ENCODE assay signal across 1 cellular context in the genomic region with DNA sequence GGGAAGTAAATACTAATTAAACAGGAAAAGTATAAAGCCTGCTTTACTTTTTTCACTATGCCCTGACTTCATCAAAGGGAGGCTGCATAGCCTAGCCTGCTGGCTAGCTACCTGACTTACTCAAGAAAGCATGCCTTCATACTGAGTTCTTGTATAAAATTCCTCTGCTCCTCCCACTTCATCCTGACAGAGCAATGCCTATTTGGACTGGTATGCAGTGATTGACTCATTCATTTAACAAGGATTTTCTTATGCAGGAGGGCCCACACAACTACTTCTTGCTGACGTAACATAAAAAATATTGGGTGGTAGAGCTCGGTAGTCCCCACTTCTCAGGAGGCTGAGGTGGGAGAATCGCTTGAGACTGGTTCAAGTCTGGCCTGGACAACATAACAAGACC.
TF ChIP-seq lines count a peak whose summit lies in the region.

No MANE protein-coding gene starts in this region.

TF ChIP-seq in GM23338, 12 proteins besides CTCF, POLR2A, EP300 and RAD21 (continued from another document):
- TF ChIP-seq, protein P1, sequence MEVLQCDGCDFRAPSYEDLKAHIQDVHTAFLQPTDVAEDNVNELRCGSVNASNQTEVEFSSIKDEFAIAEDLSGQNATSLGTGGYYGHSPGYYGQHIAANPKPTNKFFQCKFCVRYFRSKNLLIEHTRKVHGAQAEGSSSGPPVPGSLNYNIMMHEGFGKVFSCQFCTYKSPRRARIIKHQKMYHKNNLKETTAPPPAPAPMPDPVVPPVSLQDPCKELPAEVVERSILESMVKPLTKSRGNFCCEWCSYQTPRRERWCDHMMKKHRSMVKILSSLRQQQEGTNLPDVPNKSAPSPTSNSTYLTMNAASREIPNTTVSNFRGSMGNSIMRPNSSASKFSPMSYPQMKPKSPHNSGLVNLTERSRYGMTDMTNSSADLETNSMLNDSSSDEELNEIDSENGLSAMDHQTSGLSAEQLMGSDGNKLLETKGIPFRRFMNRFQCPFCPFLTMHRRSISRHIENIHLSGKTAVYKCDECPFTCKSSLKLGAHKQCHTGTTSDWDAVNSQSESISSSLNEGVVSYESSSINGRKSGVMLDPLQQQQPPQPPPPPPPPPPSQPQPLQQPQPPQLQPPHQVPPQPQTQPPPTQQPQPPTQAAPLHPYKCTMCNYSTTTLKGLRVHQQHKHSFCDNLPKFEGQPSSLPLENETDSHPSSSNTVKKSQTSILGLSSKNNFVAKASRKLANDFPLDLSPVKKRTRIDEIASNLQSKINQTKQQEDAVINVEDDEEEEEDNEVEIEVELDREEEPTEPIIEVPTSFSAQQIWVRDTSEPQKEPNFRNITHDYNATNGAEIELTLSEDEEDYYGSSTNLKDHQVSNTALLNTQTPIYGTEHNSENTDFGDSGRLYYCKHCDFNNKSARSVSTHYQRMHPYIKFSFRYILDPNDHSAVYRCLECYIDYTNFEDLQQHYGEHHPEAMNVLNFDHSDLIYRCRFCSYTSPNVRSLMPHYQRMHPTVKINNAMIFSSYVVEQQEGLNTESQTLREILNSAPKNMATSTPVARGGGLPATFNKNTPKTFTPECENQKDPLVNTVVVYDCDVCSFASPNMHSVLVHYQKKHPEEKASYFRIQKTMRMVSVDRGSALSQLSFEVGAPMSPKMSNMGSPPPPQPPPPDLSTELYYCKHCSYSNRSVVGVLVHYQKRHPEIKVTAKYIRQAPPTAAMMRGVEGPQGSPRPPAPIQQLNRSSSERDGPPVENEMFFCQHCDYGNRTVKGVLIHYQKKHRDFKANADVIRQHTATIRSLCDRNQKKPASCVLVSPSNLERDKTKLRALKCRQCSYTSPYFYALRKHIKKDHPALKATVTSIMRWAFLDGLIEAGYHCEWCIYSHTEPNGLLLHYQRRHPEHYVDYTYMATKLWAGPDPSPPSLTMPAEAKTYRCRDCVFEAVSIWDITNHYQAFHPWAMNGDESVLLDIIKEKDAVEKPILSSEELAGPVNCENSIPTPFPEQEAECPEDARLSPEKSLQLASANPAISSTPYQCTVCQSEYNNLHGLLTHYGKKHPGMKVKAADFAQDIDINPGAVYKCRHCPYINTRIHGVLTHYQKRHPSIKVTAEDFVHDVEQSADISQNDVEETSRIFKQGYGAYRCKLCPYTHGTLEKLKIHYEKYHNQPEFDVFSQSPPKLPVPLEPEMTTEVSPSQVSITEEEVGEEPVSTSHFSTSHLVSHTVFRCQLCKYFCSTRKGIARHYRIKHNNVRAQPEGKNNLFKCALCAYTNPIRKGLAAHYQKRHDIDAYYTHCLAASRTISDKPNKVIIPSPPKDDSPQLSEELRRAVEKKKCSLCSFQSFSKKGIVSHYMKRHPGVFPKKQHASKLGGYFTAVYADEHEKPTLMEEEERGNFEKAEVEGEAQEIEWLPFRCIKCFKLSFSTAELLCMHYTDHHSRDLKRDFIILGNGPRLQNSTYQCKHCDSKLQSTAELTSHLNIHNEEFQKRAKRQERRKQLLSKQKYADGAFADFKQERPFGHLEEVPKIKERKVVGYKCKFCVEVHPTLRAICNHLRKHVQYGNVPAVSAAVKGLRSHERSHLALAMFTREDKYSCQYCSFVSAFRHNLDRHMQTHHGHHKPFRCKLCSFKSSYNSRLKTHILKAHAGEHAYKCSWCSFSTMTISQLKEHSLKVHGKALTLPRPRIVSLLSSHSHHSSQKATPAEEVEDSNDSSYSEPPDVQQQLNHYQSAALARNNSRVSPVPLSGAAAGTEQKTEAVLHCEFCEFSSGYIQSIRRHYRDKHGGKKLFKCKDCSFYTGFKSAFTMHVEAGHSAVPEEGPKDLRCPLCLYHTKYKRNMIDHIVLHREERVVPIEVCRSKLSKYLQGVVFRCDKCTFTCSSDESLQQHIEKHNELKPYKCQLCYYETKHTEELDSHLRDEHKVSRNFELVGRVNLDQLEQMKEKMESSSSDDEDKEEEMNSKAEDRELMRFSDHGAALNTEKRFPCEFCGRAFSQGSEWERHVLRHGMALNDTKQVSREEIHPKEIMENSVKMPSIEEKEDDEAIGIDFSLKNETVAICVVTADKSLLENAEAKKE (CRISPR knock-in tag; IDR thresholded peaks at IDR 0.05): no peak
